In genomic region chr1:31626451-31627202, GRCh38 we compare ENCODE assay signal across 1 cellular context.
TF ChIP-seq lines count a peak whose summit lies in the region.

No MANE protein-coding gene starts in this region.

TF ChIP-seq in WTC11, 78 proteins besides CTCF, POLR2A, EP300 and RAD21 (continued from another document):
- no peak for TF ChIP-seq ZNF532 (CRISPR knock-in tag; IDR thresholded peaks at IDR 0.05; ENCODE audit: borderline replicate concordance)
- TF ChIP-seq, protein P1, sequence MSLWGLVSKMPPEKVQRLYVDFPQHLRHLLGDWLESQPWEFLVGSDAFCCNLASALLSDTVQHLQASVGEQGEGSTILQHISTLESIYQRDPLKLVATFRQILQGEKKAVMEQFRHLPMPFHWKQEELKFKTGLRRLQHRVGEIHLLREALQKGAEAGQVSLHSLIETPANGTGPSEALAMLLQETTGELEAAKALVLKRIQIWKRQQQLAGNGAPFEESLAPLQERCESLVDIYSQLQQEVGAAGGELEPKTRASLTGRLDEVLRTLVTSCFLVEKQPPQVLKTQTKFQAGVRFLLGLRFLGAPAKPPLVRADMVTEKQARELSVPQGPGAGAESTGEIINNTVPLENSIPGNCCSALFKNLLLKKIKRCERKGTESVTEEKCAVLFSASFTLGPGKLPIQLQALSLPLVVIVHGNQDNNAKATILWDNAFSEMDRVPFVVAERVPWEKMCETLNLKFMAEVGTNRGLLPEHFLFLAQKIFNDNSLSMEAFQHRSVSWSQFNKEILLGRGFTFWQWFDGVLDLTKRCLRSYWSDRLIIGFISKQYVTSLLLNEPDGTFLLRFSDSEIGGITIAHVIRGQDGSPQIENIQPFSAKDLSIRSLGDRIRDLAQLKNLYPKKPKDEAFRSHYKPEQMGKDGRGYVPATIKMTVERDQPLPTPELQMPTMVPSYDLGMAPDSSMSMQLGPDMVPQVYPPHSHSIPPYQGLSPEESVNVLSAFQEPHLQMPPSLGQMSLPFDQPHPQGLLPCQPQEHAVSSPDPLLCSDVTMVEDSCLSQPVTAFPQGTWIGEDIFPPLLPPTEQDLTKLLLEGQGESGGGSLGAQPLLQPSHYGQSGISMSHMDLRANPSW (CRISPR knock-in tag; conservative IDR thresholded peaks at IDR 0.05; ENCODE audit: low read depth), result no peak
